7 cellular contexts compared by ENCODE assay signal in the genomic region with DNA sequence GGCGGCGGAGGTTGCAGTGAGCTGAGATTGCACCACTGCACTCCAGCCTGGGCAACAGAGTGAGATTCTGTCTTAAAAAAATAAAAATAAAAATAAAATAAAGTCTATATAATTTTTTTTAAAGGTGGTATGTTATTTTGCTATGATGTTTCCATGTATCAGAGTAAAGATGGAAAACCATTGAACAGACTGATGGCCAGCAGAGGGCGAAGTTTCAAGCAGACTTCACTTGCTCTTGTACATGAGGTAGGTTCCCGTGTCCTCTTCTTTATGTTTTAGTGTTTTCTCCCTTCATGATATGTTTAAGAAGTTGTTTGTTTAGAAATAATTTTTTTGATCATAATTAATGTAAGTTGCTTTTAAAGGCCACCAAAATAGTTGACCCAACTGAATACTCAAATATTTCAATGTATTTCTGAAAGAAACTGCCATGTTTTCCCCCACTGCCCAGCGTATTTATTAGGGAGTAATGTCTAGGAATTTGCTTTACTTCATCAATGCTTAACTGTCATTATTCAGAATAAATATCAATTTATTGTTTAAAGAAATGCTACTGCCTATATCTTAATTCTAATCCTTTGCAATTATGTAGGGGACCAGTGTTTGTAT.
DNase-seq lines count a peak whose midpoint lies in the region; ATAC-seq, FAIRE-seq and TF ChIP-seq lines count a peak whose summit lies in the region.

No MANE protein-coding gene starts in this region.

- no peaks in the 10 kb centered on the region for H3K4me1 Mint-ChIP-seq in T-cell

- H3K36me3 Mint-ChIP-seq in T-cell, result peaks cover 18% of the 10 kb centered on the region

- peak; percentile 71 for FAIRE-seq in GM12892 (lab: Jason Lieb, UNC)

- CTCF ChIA-PET in T-cell (lab: Charles Lee), result interaction anchor here (0.6 to 6.6 kb wide), 13 partner anchors 10 to 363 kb away, joined by 3 to 50 read pairs (median 5); no protein-coding TSS in a partner anchor

- TF ChIP-seq POLR2A in GM12892 (IDR thresholded peaks at IDR 0.05; ENCODE audit: low read depth, low read length), result no peak

- H3K9me3 Mint-ChIP-seq in T-cell, result peaks cover 0 to 2% (median 0%) of the 10 kb centered on the region in 3 donors

- ATAC-seq in T-cell (replicated peaks in 1 of 4), result peak; percentile 47 to 56 (median 51)
- ATAC-seq in HG02588 (IDR thresholded peaks at IDR 0.05; ENCODE audit: unreplicated experiment), result no peak

- H3K27ac Mint-ChIP-seq in T-cell, result no peak overlapping the region

- POLR2A ChIA-PET in T-cell (lab: Charles Lee), result interaction anchor here in 1 of 2 donors (0.6 kb wide), 1 partner anchor 92 kb away, joined by 3 read pairs; no protein-coding TSS in a partner anchor

- no peaks in the 10 kb centered on the region for H3K27me3 Mint-ChIP-seq in T-cell

- H3K4me3 Mint-ChIP-seq in T-cell, result no peak overlapping the region

- no peak for DNase-seq in GM12892 (ENCODE audit: insufficient read length)
- DNase-seq in KBM-7, result peak; percentile 48
- peak; percentile 9 to 64 (median 48) for DNase-seq in T-cell
- peak; percentile 35 for DNase-seq in astrocyte of the hippocampus (ENCODE audit: low read depth, low spot score)
- DNase-seq in islet precursor cell, result peak; percentile 56
- peak; percentile 40 to 53 for DNase-seq in stimulated activated CD4-positive, alpha-beta T cell treated with anti-CD3 and anti-CD28 coated beads, Interleukin-4, amount 100 ng/mL, for 48 hours (ENCODE audit: low read depth in 2 of 2)

- in situ Hi-C loops in KBM-7 (cut with MboI; ENCODE audit: low pct_unique_long_range_greater_than_20kb, low sequenced_read_pairs), result no loop called here
